Comparison of ENCODE assay signal across 10 cellular contexts in genomic region chr11:8092587-8093424, GRCh38. TPM values are rescaled to one million over a fixed set of nuclear protein-coding genes. Genes with fewer than 3 reads are reported as not detected.
DNase-seq lines count a peak whose midpoint lies in the region; FAIRE-seq and TF ChIP-seq lines count a peak whose summit lies in the region.
"Had no signal": no experiment of that assay in that cellular context is flagged by ENCODE, and none has a peak within 500 bp of the region (broad histone marks: within the 10 kb centered on the region; RNA-seq: fewer than 3 reads in every experiment).

No MANE protein-coding gene starts in this region.

- H2BK12ac ChIP-seq in H1 (ENCODE audit: low read depth, low read length) = no peak overlapping the region

- H3K4me1 ChIP-seq in H1 (replicated peaks in 1 of 4; ENCODE audit: control insufficient read depth in 3 of 4, insufficient read depth in 4 of 4, low read length in 3 of 4) (peaks cover 0 to 2% (median under 1%) of the 10 kb centered on the region in 4 experiments; a peak in 1 of 7 replicates), testis (peaks cover 7% of the 10 kb centered on the region)

- DNase-seq in NCI-H2081 (lab: John Stamatoyannopoulos, UW) = peak; percentile 63 to 75
- no peak for DNase-seq in NCI-H2081 treated with DMSO at 0.1 percent for 48 hours (lab: John Stamatoyannopoulos, UW)
- DNase-seq in HFF-Myc (ENCODE audit: extremely low read depth, low read depth) = peak; percentile 31
- peak; percentile 20 for DNase-seq in NCI-H1048 (lab: John Stamatoyannopoulos, UW)
- peak; percentile 25 for DNase-seq in T1000 (lab: John Stamatoyannopoulos, UW)
- peak in 1 of 2 experiments; percentile 71 for DNase-seq in H1 (ENCODE audit: low read depth in 1 of 2, low spot score in 2 of 2)
- no peak for DNase-seq in mesothelial cell of epicardium (ENCODE audit: low spot score in 2 of 2, unreplicated experiment in 2 of 2)
- peak; percentile 78 for DNase-seq in testis

- no peak overlapping the region for H3K27ac Mint-ChIP-seq in mesothelial cell of epicardium
- H3K27ac Mint-ChIP-seq: CD4-positive, CD25-positive, alpha-beta regulatory T cell had no signal

- CTCF ChIA-PET in H1 (lab: Charles Lee; ENCODE audit: partially characterized antibody) = interaction anchor here (0.8 to 30.2 kb wide), 21 partner anchors 8 to 190 kb away, joined by 3 to 1283 read pairs (median 8); partner anchors contain the start of gene TUB

- intact Hi-C loops in testis (cut with DNase I; ENCODE audit: low total_unique reads) = loop anchor here (10.0 kb wide), 1 partner anchor 78 kb away; no protein-coding TSS in a partner anchor

- no peak overlapping the region for H3K56ac ChIP-seq in H1 (replicated peaks; ENCODE audit: insufficient read length, low read depth, low read length)

- H3K4me1 Mint-ChIP-seq in mesothelial cell of epicardium = peaks cover 8% of the 10 kb centered on the region
- H3K4me1 Mint-ChIP-seq: central memory CD8-positive, alpha-beta T cell had no signal

- TF ChIP-seq CTCF in HFF-Myc (IDR thresholded peaks at IDR 0.05; ENCODE audit: low read depth, low read length, missing control alignments) (peak; percentile 82), H1 (IDR thresholded peaks at IDR 0.05; ENCODE audit: control extremely low read depth in 1 of 3, insufficient read depth in 1 of 3, low read depth in 1 of 3, low read length in 3 of 3) (peak; percentile 72 to 86 (median 79)), mesothelial cell of epicardium (IDR thresholded peaks at IDR 0.05; ENCODE audit: unreplicated experiment) (peak; percentile 31), testis (IDR thresholded peaks at IDR 0.05) (peak; percentile 53)

- H3K9me3 Mint-ChIP-seq in mesothelial cell of epicardium = no peaks in the 10 kb centered on the region
- H3K9me3 Mint-ChIP-seq: CD4-positive, CD25-positive, alpha-beta regulatory T cell; central memory CD8-positive, alpha-beta T cell had no signal

- H3K23me2 ChIP-seq in H1 (ENCODE audit: low read depth, low read length) = no peaks in the 10 kb centered on the region

- peak; percentile 62 for FAIRE-seq in H1 (lab: Jason Lieb, UNC)

- H3K4me3 Mint-ChIP-seq in mesothelial cell of epicardium = no peak overlapping the region
- H3K4me3 Mint-ChIP-seq: CD4-positive, CD25-positive, alpha-beta regulatory T cell; central memory CD8-positive, alpha-beta T cell had no signal

- H3K9ac ChIP-seq in H1 (replicated peaks in 1 of 4; ENCODE audit: extremely low read depth in 1 of 4, low read depth in 3 of 4, low read length in 3 of 4) = no peak overlapping the region

- no peak overlapping the region for H4K5ac ChIP-seq in H1 (ENCODE audit: insufficient read length, low read depth, low read length)

- no peak overlapping the region for H3K4ac ChIP-seq in H1 (replicated peaks; ENCODE audit: insufficient read length, low read depth, low read length)

- no peak overlapping the region for H3K23ac ChIP-seq in H1 (ENCODE audit: insufficient read length)

- H3K9me3 ChIP-seq in H1 (ENCODE audit: insufficient read depth in 2 of 2, low read depth in 1 of 2, low read length in 1 of 2) (no peaks in the 10 kb centered on the region), testis (no peaks in the 10 kb centered on the region)

- peak overlapping the region; percentile 6; the same call in 1 of the 2 replicates for H4K8ac ChIP-seq in H1 (ENCODE audit: extremely low read depth, insufficient read depth, low read length)

- no peak overlapping the region for H3K18ac ChIP-seq in H1 (ENCODE audit: extremely low read depth, low read length)

- peaks cover 12 to 26% of the 10 kb centered on the region in 2 experiments for H4K20me1 ChIP-seq in H1 (replicated peaks in 1 of 2; ENCODE audit: control insufficient read depth in 1 of 2, insufficient read depth in 2 of 2, low read length in 2 of 2)

- WGBS in H1 (ENCODE audit: extremely low coverage in 1 of 2, insufficient coverage in 1 of 2, insufficient read length in 1 of 2, insufficient replicate concordance in 2 of 2, low coverage in 1 of 2, low lambda C conversion rate in 2 of 2, missing lambda C conversion rate in 1 of 2), 2 experiments = 58% methylated on average over 11 of the region's 11 CpGs; no CpG with 5 or more reads in 1 of the 2 experiments
- WGBS in testis, 2 donors = 56 to 61% methylated on average over 9 to 11 of the region's 11 CpGs

- no peak overlapping the region for H3K4me2 ChIP-seq in H1 (ENCODE audit: insufficient read depth in 1 of 2, low read depth in 2 of 2, low read length in 2 of 2)

- peaks cover 9% of the 10 kb centered on the region; the same call in 1 of the 2 replicates for H3K79me1 ChIP-seq in H1 (ENCODE audit: low read depth, low read length)

- no peak overlapping the region for H2BK120ac ChIP-seq in H1 (replicated peaks; ENCODE audit: low read depth, low read length)

- H2BK15ac ChIP-seq in H1 (ENCODE audit: low read length) = no peak overlapping the region

- H4K91ac ChIP-seq in H1 (replicated peaks; ENCODE audit: insufficient read length, low read length) = no peak overlapping the region

- H3K27ac ChIP-seq in H1 (ENCODE audit: low read depth, low read length) (no peak overlapping the region), testis (no peak overlapping the region)

- H3K27me3 Mint-ChIP-seq in mesothelial cell of epicardium (ENCODE audit: low read depth) = no peaks in the 10 kb centered on the region
- H3K27me3 Mint-ChIP-seq: CD4-positive, CD25-positive, alpha-beta regulatory T cell; central memory CD8-positive, alpha-beta T cell had no signal

- TF ChIP-seq EP300 in H1 (IDR thresholded peaks at IDR 0.05; ENCODE audit: borderline replicate concordance in 1 of 2, low read depth in 2 of 2, low read length in 2 of 2) = no peak

- H3K36me3 ChIP-seq in H1 (ENCODE audit: control insufficient read depth in 2 of 4, insufficient read depth in 4 of 4, low read length in 3 of 4) = peaks cover 2 to 11% (median 6%) of the 10 kb centered on the region in 4 experiments; a peak in 5 of 8 replicates
- no peaks in the 10 kb centered on the region for H3K36me3 ChIP-seq in testis (ENCODE audit: low read depth, missing control alignments)

- H3K27me3 ChIP-seq in H1 (replicated peaks in 1 of 4; ENCODE audit: control insufficient read depth in 3 of 4, extremely low read depth in 1 of 4, insufficient read depth in 3 of 4, low read length in 3 of 4) (no peaks in the 10 kb centered on the region; a peak in 2 of 7 replicates), testis (no peaks in the 10 kb centered on the region)

- H3K14ac ChIP-seq in H1 (ENCODE audit: insufficient read length) = no peak overlapping the region

- H3K4me3 ChIP-seq in HFF-Myc (replicated peaks; ENCODE audit: low read depth, low read length) = no peak overlapping the region
- no peak overlapping the region for H3K4me3 ChIP-seq in H1 (ENCODE audit: extremely low read depth in 1 of 4, insufficient read depth in 2 of 4, low read depth in 3 of 4, low read length in 4 of 4)
- H3K4me3 ChIP-seq in testis = no peak overlapping the region

- POLR2A ChIA-PET in H1 (lab: Charles Lee; ENCODE audit: partially characterized antibody) = interaction anchor here (1.1 to 2.6 kb wide), 3 partner anchors 11 to 98 kb away, joined by 5 to 10 read pairs (median 9); partner anchors contain the start of gene TUB

- peak; percentile 49 to 63 for TF ChIP-seq RAD21 in H1 (IDR thresholded peaks at IDR 0.05 in 1 of 2, conservative IDR thresholded peaks at IDR 0.05 in 1 of 2; ENCODE audit: low read depth in 2 of 2, low read length in 2 of 2)

- no peak overlapping the region for H2BK20ac ChIP-seq in H1 (ENCODE audit: low read length)

- no peak overlapping the region for H2BK5ac ChIP-seq in H1 (ENCODE audit: low read depth, low read length)

- TF ChIP-seq POLR2A in H1 (IDR thresholded peaks at IDR 0.05; ENCODE audit: control extremely low read depth in 1 of 2, low read depth in 2 of 2, low read length in 2 of 2) (no peak), testis (IDR thresholded peaks at IDR 0.05) (no peak)

- H3K79me2 ChIP-seq in H1 (ENCODE audit: control insufficient read depth in 1 of 2, insufficient read depth in 2 of 2, low read length in 2 of 2) = peaks cover 0 to 4% of the 10 kb centered on the region in 2 experiments; a peak in 2 of 4 replicates

- no peak overlapping the region for H2AFZ ChIP-seq in H1 (ENCODE audit: low read length)

- no peak overlapping the region for H2AK5ac ChIP-seq in H1 (ENCODE audit: low read depth, low read length)

- peaks cover 8% of the 10 kb centered on the region for H3K36me3 Mint-ChIP-seq in mesothelial cell of epicardium
- H3K36me3 Mint-ChIP-seq: CD4-positive, CD25-positive, alpha-beta regulatory T cell had no signal

TF ChIP-seq in H1, 55 proteins besides CTCF, POLR2A, EP300 and RAD21:
- no peak for TF ChIP-seq CBX5 (IDR thresholded peaks at IDR 0.05; ENCODE audit: low read depth, low read length)
- no peak for TF ChIP-seq SP2 (IDR thresholded peaks at IDR 0.05; ENCODE audit: low read length)
- peak; percentile 50 for TF ChIP-seq POLR2AphosphoS5 (IDR thresholded peaks at IDR 0.05; ENCODE audit: low read depth, low read length)

RNA-seq across cellular contexts. Expression of gene TUB, which starts 11.8 kb away (rescaled TPM):
- 29.9 and 31.3 TPM in 2 replicates for total RNA-seq in H1 (2021; fragmentation: NEBNext Ultra II Directional; extraction: Animal tissue kit (Norgen Biotek cat#: 25700))
- polyA plus RNA-seq in H1 (2011; rRNA removed) (14.8 and 15.3 TPM in 2 replicates), testis (ENCODE audit: insufficient read depth, low read depth, low replicate concordance) (8.9 TPM)
- 19.8 TPM for polyA plus RNA-seq in H1 (2011; cell fraction: cytosol; rRNA removed)
- polyA plus RNA-seq in H1 (2011; cell fraction: nucleus; rRNA removed) = 34.3 TPM
- 16.3 to 20.5 TPM (median 20.1 TPM) in 4 replicates for polyA plus RNA-seq in H1 (2012, experiment 1 of 2)
- polyA plus RNA-seq in H1 (2012, experiment 2 of 2) = 5.1 TPM
- polyA plus RNA-seq in H1 (2013, experiment 1 of 2) = 12.3 TPM
- 11.4 TPM for polyA plus RNA-seq in H1 (2013, experiment 2 of 2)
- 29.7 and 37.5 TPM in 2 replicates for polyA minus RNA-seq in H1 (2011; rRNA and poly(A)+ RNA removed)
- 26.1 TPM for polyA minus RNA-seq in H1 (2011; cell fraction: cytosol; rRNA and poly(A)+ RNA removed)
- 16.7 TPM for polyA minus RNA-seq in H1 (2011; cell fraction: nucleus; rRNA and poly(A)+ RNA removed)
- total RNA-seq in mesothelial cell of epicardium (51.7 to 53.4 TPM (median 52.8 TPM) in 3 replicates), testis (10 to 100 TPM; 15.6 to 16.5 TPM)

Comparison
In these comparisons a context has a peak if more than half of its experiments do, and no peak if none do; other contexts are left out.
1. DNase-seq: peak in NCI-H2081 (2 of 2), HFF-Myc (single experiment), NCI-H1048 (single experiment), T1000 (single experiment) and testis (single experiment); none in NCI-H2081 treated with DMSO at 0.1 percent for 48 hours (single experiment) and mesothelial cell of epicardium (0 of 2).
2. CTCF ChIP-seq: peak in every context shown above with its lines; median percentile 82 in HFF-Myc; 79 in H1; 53 in testis; 31 in mesothelial cell of epicardium.